In the genomic region with DNA sequence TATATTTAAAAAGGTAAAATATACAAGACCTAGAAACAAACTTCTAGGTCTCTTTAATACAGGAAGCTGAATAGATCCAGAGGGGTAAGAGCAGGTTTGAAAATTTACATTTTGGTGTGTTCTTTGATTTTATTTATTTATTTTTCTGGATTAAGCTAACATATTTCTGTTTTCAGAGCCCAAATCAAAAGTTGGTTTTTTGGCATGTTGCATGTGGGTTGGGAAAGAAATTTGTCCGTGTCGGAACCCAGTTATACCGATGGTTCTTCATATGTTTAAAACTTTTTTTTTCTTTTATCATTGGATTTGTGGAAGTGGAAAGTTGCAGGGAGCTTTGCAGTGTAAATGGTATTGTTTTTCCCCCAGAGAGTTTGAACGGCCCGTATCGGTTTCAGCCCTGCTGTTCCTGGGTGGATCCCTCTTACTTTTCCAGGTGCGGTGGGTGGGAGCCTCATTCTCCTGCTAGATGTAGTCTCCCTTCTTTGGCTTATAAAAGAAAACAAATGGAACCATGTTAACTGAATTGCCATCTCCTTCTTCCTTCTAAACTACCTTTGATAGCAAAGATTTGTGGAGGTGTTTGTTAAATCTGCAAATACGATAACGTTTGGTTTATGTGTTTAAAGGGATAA, we compare ENCODE assay signal across 9 cellular contexts. TPM values are rescaled to one million over a fixed set of nuclear protein-coding genes. Genes with fewer than 3 reads are reported as not detected.
DNase-seq lines count a peak whose midpoint lies in the region; ATAC-seq and TF ChIP-seq lines count a peak whose summit lies in the region.
"Had no signal": no experiment of that assay in that cellular context is flagged by ENCODE, and none has a peak within 500 bp of the region (broad histone marks: within the 10 kb centered on the region; RNA-seq: fewer than 3 reads in every experiment).

No MANE protein-coding gene starts in this region.

- no peak for DNase-seq in GM12865 (ENCODE audit: low read depth)
- DNase-seq in SK-N-MC (ENCODE audit: low read depth, low spot score): no peak
- no peak for DNase-seq in foreskin keratinocyte
- DNase-seq in posterior cingulate gyrus: no peak
- DNase-seq in activated CD8-positive, alpha-beta memory T cell treated with anti-CD3 and anti-CD28 coated beads, Interleukin-2, amount 10 ng/mL, durations not matched to agents 7 days and 5 days: no peak

- H3K4me1 Mint-ChIP-seq in activated CD8-positive, alpha-beta memory T cell treated with anti-CD3 and anti-CD28 coated beads, Interleukin-2, amount 10 ng/mL, durations not matched to agents 7 days and 5 days: peaks cover 2% of the 10 kb centered on the region

- intact Hi-C loops in posterior cingulate gyrus (cut with DNase I): loop anchor here (5.0 kb wide), 1 partner anchor 50 kb away; the partner anchor contains the start of genes MED19 and TMX2

- no peak for TF ChIP-seq CTCF in GM12865 (IDR thresholded peaks at IDR 0.05; ENCODE audit: insufficient read depth, low read depth, low read length, missing control alignments)
- no peak for TF ChIP-seq CTCF in foreskin keratinocyte (conservative IDR thresholded peaks at IDR 0.05)

- H3K36me3 Mint-ChIP-seq in activated CD8-positive, alpha-beta memory T cell treated with anti-CD3 and anti-CD28 coated beads, Interleukin-2, amount 10 ng/mL, durations not matched to agents 7 days and 5 days: peaks cover 3% of the 10 kb centered on the region

- H3K9me3 ChIP-seq in SK-N-MC (ENCODE audit: low read depth, low read length): no peaks in the 10 kb centered on the region

- peak overlapping the region; percentile 96 for H3K27ac ChIP-seq in SK-N-MC
- H3K27ac ChIP-seq in foreskin keratinocyte: peak overlapping the region; percentile 99
- peak overlapping the region; percentile 98 for H3K27ac ChIP-seq in rectal smooth muscle tissue (ENCODE audit: low read depth, low read length)

- no peaks in the 10 kb centered on the region for H3K9me3 Mint-ChIP-seq in activated CD8-positive, alpha-beta memory T cell treated with anti-CD3 and anti-CD28 coated beads, Interleukin-2, amount 10 ng/mL, durations not matched to agents 7 days and 5 days (ENCODE audit: low read depth)

- H3K27me3 Mint-ChIP-seq in activated CD8-positive, alpha-beta memory T cell treated with anti-CD3 and anti-CD28 coated beads, Interleukin-2, amount 10 ng/mL, durations not matched to agents 7 days and 5 days: peaks cover 3% of the 10 kb centered on the region

- no peak overlapping the region for H3K27ac Mint-ChIP-seq in activated CD8-positive, alpha-beta memory T cell treated with anti-CD3 and anti-CD28 coated beads, Interleukin-2, amount 10 ng/mL, durations not matched to agents 7 days and 5 days

- CTCF ChIA-PET in activated CD8-positive, alpha-beta memory T cell treated with anti-CD3 and anti-CD28 coated beads, Interleukin-2, amount 10 ng/mL, durations not matched to agents 7 days and 5 days (lab: Charles Lee): interaction anchor here (1.9 to 4.1 kb wide), 2 partner anchors 11 to 39 kb away, joined by 6 to 18 read pairs; partner anchors contain the start of gene BTBD18

- H3K36me3 ChIP-seq in SK-N-MC (ENCODE audit: insufficient read depth, low read length) (peaks cover 11% of the 10 kb centered on the region; the same call in 1 of the 2 replicates), rectal smooth muscle tissue (ENCODE audit: control insufficient read depth, insufficient read depth, low read length) (no peaks in the 10 kb centered on the region)

- H3K9ac ChIP-seq in SK-N-MC (ENCODE audit: insufficient read length): peak overlapping the region; percentile 99
- H3K9ac ChIP-seq in rectal smooth muscle tissue (ENCODE audit: low read length): peak overlapping the region; percentile 73

- peak overlapping the region; percentile 94 for H3K4me3 ChIP-seq in GM12865 (ENCODE audit: low read depth, low read length)
- peak overlapping the region; percentile 95 for H3K4me3 ChIP-seq in SK-N-MC
- H3K4me3 ChIP-seq in rectal smooth muscle tissue (ENCODE audit: low read length): peak overlapping the region; percentile 93

- no peaks in the 10 kb centered on the region for H3K27me3 ChIP-seq in foreskin keratinocyte
- no peaks in the 10 kb centered on the region for H3K27me3 ChIP-seq in rectal smooth muscle tissue (ENCODE audit: control insufficient read depth, insufficient read depth, low read length)

- ATAC-seq in foreskin keratinocyte (no peak), HG02981 (IDR thresholded peaks at IDR 0.05; ENCODE audit: unreplicated experiment) (no peak), GM18511 (IDR thresholded peaks at IDR 0.05; ENCODE audit: unreplicated experiment) (no peak)
- ATAC-seq in activated CD8-positive, alpha-beta memory T cell treated with anti-CD3 and anti-CD28 coated beads, Interleukin-2, amount 10 ng/mL, durations not matched to agents 7 days and 5 days: no peak

- H3K4me1 ChIP-seq in foreskin keratinocyte: peaks cover 20% of the 10 kb centered on the region
- peaks cover 4% of the 10 kb centered on the region for H3K4me1 ChIP-seq in rectal smooth muscle tissue (ENCODE audit: control insufficient read depth, insufficient read depth, low read length)

- no peak overlapping the region for H3K4me3 Mint-ChIP-seq in activated CD8-positive, alpha-beta memory T cell treated with anti-CD3 and anti-CD28 coated beads, Interleukin-2, amount 10 ng/mL, durations not matched to agents 7 days and 5 days

RNA-seq across cellular contexts. Expression of gene CTNND1, which starts 0.7 kb away (rescaled TPM):
- 111 and 115 TPM in 2 replicates for total RNA-seq in foreskin keratinocyte
- polyA plus RNA-seq in foreskin keratinocyte: 40.3 and 43.9 TPM in 2 replicates
- 1 to 10 TPM; 5.0 to 7.7 TPM for total RNA-seq in activated CD8-positive, alpha-beta memory T cell treated with anti-CD3 and anti-CD28 coated beads, Interleukin-2, amount 10 ng/mL, durations not matched to agents 7 days and 5 days

RNA-seq across cellular contexts. Expression of gene BTBD18, which starts 10.7 kb away (rescaled TPM):
- not detected in 2 replicates for total RNA-seq in foreskin keratinocyte
- not detected in 2 replicates for polyA plus RNA-seq in foreskin keratinocyte
- total RNA-seq in activated CD8-positive, alpha-beta memory T cell treated with anti-CD3 and anti-CD28 coated beads, Interleukin-2, amount 10 ng/mL, durations not matched to agents 7 days and 5 days: not detected
- total RNA-seq: lung microvascular endothelial cell had no signal

RNA-seq across cellular contexts. Expression of gene SELENOH, which starts 21.1 kb away (rescaled TPM):
- total RNA-seq in foreskin keratinocyte: 127 and 132 TPM in 2 replicates
- polyA plus RNA-seq in foreskin keratinocyte: 193 and 196 TPM in 2 replicates
- total RNA-seq in activated CD8-positive, alpha-beta memory T cell treated with anti-CD3 and anti-CD28 coated beads, Interleukin-2, amount 10 ng/mL, durations not matched to agents 7 days and 5 days: 100 to 1,000 TPM; 114 to 145 TPM

RNA-seq across cellular contexts. Expression of gene TMX2, which starts 50.0 kb away (rescaled TPM):
- total RNA-seq in foreskin keratinocyte: 96.4 and 101 TPM in 2 replicates
- polyA plus RNA-seq in foreskin keratinocyte: 84.2 and 89.9 TPM in 2 replicates
- 10 to 100 TPM; 58.2 to 77.4 TPM for total RNA-seq in activated CD8-positive, alpha-beta memory T cell treated with anti-CD3 and anti-CD28 coated beads, Interleukin-2, amount 10 ng/mL, durations not matched to agents 7 days and 5 days

RNA-seq across cellular contexts. Expression of gene MED19, which starts 50.3 kb away (rescaled TPM):
- total RNA-seq in foreskin keratinocyte: 23.5 and 24.9 TPM in 2 replicates
- polyA plus RNA-seq in foreskin keratinocyte: 25.2 and 27.0 TPM in 2 replicates
- total RNA-seq in activated CD8-positive, alpha-beta memory T cell treated with anti-CD3 and anti-CD28 coated beads, Interleukin-2, amount 10 ng/mL, durations not matched to agents 7 days and 5 days: 10 to 100 TPM; 11.7 to 14.9 TPM

Comparison
In these comparisons a context has a peak if more than half of its experiments do, and no peak if none do; other contexts are left out.
1. RNA of gene CTNND1, which starts 0.7 kb away (total RNA-seq): 111 to 115 TPM in foreskin keratinocyte; 5.0 to 7.7 TPM in activated CD8-positive, alpha-beta memory T cell treated with anti-CD3 and anti-CD28 coated beads, Interleukin-2, amount 10 ng/mL, durations not matched to agents 7 days and 5 days; every median in the first group is over 10 times any median in the second.
2. Peak in every context shown above with its lines, with median percentiles within 50 percentile points of each other: H3K4me3 ChIP-seq and H3K27ac ChIP-seq.